Comparison of ENCODE assay signal across 25 cellular contexts in the genomic region with DNA sequence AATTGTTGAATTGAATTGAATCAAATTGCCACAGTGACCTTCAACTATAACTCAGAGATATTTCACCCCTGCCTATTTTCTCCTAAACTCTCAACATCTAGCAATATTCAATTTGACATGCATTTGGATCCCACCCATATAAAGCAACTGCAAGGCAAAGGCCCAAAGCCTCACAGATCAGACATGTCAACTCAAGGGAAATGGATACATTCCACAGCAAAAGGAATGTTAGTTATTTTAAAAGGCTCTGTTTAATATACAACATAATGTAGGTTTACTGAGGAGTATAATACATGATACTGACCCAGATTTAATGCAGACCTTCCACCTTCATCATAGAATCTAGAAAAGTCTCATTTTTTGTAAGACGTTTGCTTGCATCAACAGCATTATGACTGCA.
DNase-seq lines count a peak whose midpoint lies in the region; TF ChIP-seq lines count a peak whose summit lies in the region.
"Had no signal": no experiment of that assay in that cellular context is flagged by ENCODE, and none has a peak within 500 bp of the region (broad histone marks: within the 10 kb centered on the region; RNA-seq: fewer than 3 reads in every experiment).

No MANE protein-coding gene starts in this region.

- no peak overlapping the region for H3K4me3 Mint-ChIP-seq in nephron

- H3K27me3 Mint-ChIP-seq in nephron (ENCODE audit: low read depth), result peaks cover 4% of the 10 kb centered on the region

- peaks cover 3% of the 10 kb centered on the region for H3K9me3 Mint-ChIP-seq in nephron

- DNase-seq in GM03348 (ENCODE audit: low spot score) (peak; percentile 17), astrocyte of the hippocampus (ENCODE audit: low read depth, low spot score) (peak; percentile 33), fibroblast of pulmonary artery (ENCODE audit: low read depth) (peak; percentile 43), AG08395 (ENCODE audit: low spot score) (no peak), DMS 273 treated with DMSO at 0.1 percent for 48 hours (lab: John Stamatoyannopoulos, UW) (no peak), HuH-7 (ENCODE audit: low spot score) (no peak), substantia nigra (lab: John Stamatoyannopoulos, UW) (no peak)
- DNase-seq: C1 segment of cervical spinal cord; CD4-positive, alpha-beta memory T cell; COR-L47; HCEC 1CT; Kasumi-1; NCI-H1092 treated with DMSO at 0.1 percent for 48 hours; NCI-H1436; NCI-H187; NCI-H2081 treated with DMSO at 0.1 percent for 48 hours; NCI-H2171; NCI-H226; NCI-H510A; NCI-H69; SHP77 had no signal

- no peaks in the 10 kb centered on the region for H3K36me3 Mint-ChIP-seq in nephron (ENCODE audit: low read depth)
- H3K36me3 Mint-ChIP-seq: CD4-positive, alpha-beta memory T cell had no signal

- H3K4me3 ChIP-seq in fibroblast of pulmonary artery (replicated peaks; ENCODE audit: low read depth, low read length), result no peak overlapping the region
- H3K4me3 ChIP-seq: GM12878, K562 had no signal

- peak overlapping the region; percentile 15 to 64 (median 34) for H3K27ac Mint-ChIP-seq in nephron
- H3K27ac Mint-ChIP-seq: CD4-positive, alpha-beta memory T cell had no signal

- TF ChIP-seq CTCF in fibroblast of pulmonary artery (IDR thresholded peaks at IDR 0.05; ENCODE audit: low read length, missing control alignments) (no peak), nephron (IDR thresholded peaks at IDR 0.05; ENCODE audit: unreplicated experiment in 3 of 3) (no peak)

- peaks cover 24% of the 10 kb centered on the region for H3K4me1 Mint-ChIP-seq in nephron
- H3K4me1 Mint-ChIP-seq: CD4-positive, alpha-beta memory T cell had no signal

- H3K27ac ChIP-seq in substantia nigra (ENCODE audit: low read depth, low read length, poor library complexity, severe bottlenecking), result no peak overlapping the region
- H3K27ac ChIP-seq: RWPE1 had no signal

Comparison
In these comparisons a context has a peak if more than half of its experiments do, and no peak if none do; other contexts are left out.
1. DNase-seq: peak in GM03348 (single experiment), astrocyte of the hippocampus (single experiment) and fibroblast of pulmonary artery (single experiment); none in AG08395 (single experiment), DMS 273 treated with DMSO at 0.1 percent for 48 hours (single experiment), HuH-7 (single experiment) and substantia nigra (0 of 49).